ENCODE assay signal across 8 cellular contexts in the genomic region with DNA sequence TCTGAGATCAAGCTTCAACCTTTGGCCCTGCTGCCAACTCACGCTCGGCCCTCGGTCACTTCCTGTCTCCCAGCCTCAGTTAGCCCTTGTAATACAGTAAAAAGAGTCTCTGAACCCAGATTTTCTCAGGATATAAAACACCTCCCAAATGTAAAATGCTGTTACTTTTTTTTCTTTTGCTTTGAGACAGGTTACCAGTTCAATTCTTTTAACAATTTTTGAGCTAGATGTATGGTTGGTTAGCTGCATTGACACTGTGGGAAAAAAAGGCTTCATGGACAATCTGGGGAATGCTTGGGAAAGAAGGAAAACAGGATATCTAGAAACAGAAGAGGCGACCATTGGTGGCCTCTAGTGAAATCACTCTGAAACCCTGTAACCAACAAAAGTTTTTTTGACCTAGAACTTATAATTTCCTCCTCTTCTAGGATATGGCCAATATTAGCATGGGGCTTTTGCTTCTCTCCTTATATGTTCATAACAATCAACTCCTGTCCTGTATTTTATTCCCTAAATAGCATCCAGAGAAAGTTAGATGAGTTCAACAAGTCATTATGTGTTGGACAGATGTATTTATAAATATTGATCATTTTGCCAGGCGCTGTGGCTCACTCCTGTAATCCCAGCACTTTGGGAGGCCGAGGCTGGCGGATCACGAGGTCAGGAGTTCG. TPM values are rescaled to one million over a fixed set of nuclear protein-coding genes. Genes with fewer than 3 reads are reported as not detected.
DNase-seq lines count a peak whose midpoint lies in the region; ATAC-seq and TF ChIP-seq lines count a peak whose summit lies in the region.

No MANE protein-coding gene starts in this region.

- H3K27me3 Mint-ChIP-seq in activated naive CD4-positive, alpha-beta T cell treated with anti-CD3 and anti-CD28 coated beads, Interleukin-2, amount 10 ng/mL, durations not matched to agents 7 days and 5 days = no peaks in the 10 kb centered on the region
- H3K27me3 Mint-ChIP-seq in activated naive CD8-positive, alpha-beta T cell treated with anti-CD3 and anti-CD28 coated beads, Interleukin-2, amount 50 U/mL, for 24 hours = no peaks in the 10 kb centered on the region

- no peak for ATAC-seq in activated naive CD8-positive, alpha-beta T cell treated with anti-CD3 and anti-CD28 coated beads, Interleukin-2, amount 50 U/mL, for 24 hours

- no peak for TF ChIP-seq CTCF in transverse colon (IDR thresholded peaks at IDR 0.05)

- H3K9me3 ChIP-seq in transverse colon = no peaks in the 10 kb centered on the region

- H3K27ac ChIP-seq in transverse colon = peak overlapping the region; percentile 99 to 100 (median 99)

- H3K9me3 Mint-ChIP-seq in activated naive CD4-positive, alpha-beta T cell treated with anti-CD3 and anti-CD28 coated beads, Interleukin-2, amount 10 ng/mL, durations not matched to agents 7 days and 5 days = no peaks in the 10 kb centered on the region
- no peaks in the 10 kb centered on the region for H3K9me3 Mint-ChIP-seq in activated naive CD8-positive, alpha-beta T cell treated with anti-CD3 and anti-CD28 coated beads, Interleukin-2, amount 50 U/mL, for 24 hours

- H3K36me3 Mint-ChIP-seq in activated naive CD4-positive, alpha-beta T cell treated with anti-CD3 and anti-CD28 coated beads, Interleukin-2, amount 10 ng/mL, durations not matched to agents 7 days and 5 days = peaks cover 6% of the 10 kb centered on the region
- H3K36me3 Mint-ChIP-seq in activated naive CD8-positive, alpha-beta T cell treated with anti-CD3 and anti-CD28 coated beads, Interleukin-2, amount 50 U/mL, for 24 hours (ENCODE audit: low read depth) = peaks cover 3% of the 10 kb centered on the region

- no peaks in the 10 kb centered on the region for H3K27me3 ChIP-seq in transverse colon

- peak overlapping the region; percentile 95 for H3K27ac Mint-ChIP-seq in activated naive CD4-positive, alpha-beta T cell treated with anti-CD3 and anti-CD28 coated beads, Interleukin-2, amount 10 ng/mL, durations not matched to agents 7 days and 5 days
- H3K27ac Mint-ChIP-seq in activated naive CD8-positive, alpha-beta T cell treated with anti-CD3 and anti-CD28 coated beads, Interleukin-2, amount 50 U/mL, for 24 hours = peak overlapping the region; percentile 96

- CTCF ChIA-PET in activated naive CD4-positive, alpha-beta T cell treated with anti-CD3 and anti-CD28 coated beads, Interleukin-2, amount 10 ng/mL, durations not matched to agents 7 days and 5 days (lab: Charles Lee) = interaction anchor here (0.8 to 0.9 kb wide), 2 partner anchors 21 to 145 kb away, joined by 3 to 5 read pairs; a partner anchor contains a TSS

- intact Hi-C loops in transverse colon (cut with DNase I; ENCODE audit: low total_unique reads) = no loop called here

- in situ Hi-C loops in transverse colon (cut with MboI; ENCODE audit: low pct_ligation_motif_present in 1 of 4, low pct_unique_long_range_greater_than_20kb in 1 of 4, low sequenced_read_pairs in 3 of 4) = no loop called here

- WGBS in transverse colon (ENCODE audit: low coverage in 1 of 2), 2 donors = 22 to 41% methylated on average over 5 to 9 of the region's 9 CpGs

- DNase-seq in activated naive CD4-positive, alpha-beta T cell treated with anti-CD3 and anti-CD28 coated beads, Interleukin-2, amount 10 ng/mL, durations not matched to agents 7 days and 5 days = no peak
- no peak for DNase-seq in activated naive CD4-positive, alpha-beta T cell (lab: John Stamatoyannopoulos, UW)
- DNase-seq in activated naive CD8-positive, alpha-beta T cell treated with anti-CD3 and anti-CD28 coated beads, Interleukin-2, amount 50 U/mL, for 24 hours = no peak
- DNase-seq in left kidney (ENCODE audit: low read depth, low spot score) (peak; percentile 6), transverse colon (no peak), DMS79 treated with DMSO at 0.1 percent for 48 hours (lab: John Stamatoyannopoulos, UW) (no peak), ecto neural progenitor cell (ENCODE audit: low spot score) (no peak), NCI-H1105 (lab: John Stamatoyannopoulos, UW) (no peak)

- H3K4me1 ChIP-seq in transverse colon = peaks cover 11 to 54% (median 39%) of the 10 kb centered on the region in 4 donors

- peak overlapping the region; percentile 90 to 98 (median 95) for H3K4me3 ChIP-seq in transverse colon

- TF ChIP-seq EP300 in transverse colon (IDR thresholded peaks at IDR 0.05; ENCODE audit: low read depth) = no peak

- no peaks in the 10 kb centered on the region for H3K36me3 ChIP-seq in transverse colon

- H3K4me3 Mint-ChIP-seq in activated naive CD4-positive, alpha-beta T cell treated with anti-CD3 and anti-CD28 coated beads, Interleukin-2, amount 10 ng/mL, durations not matched to agents 7 days and 5 days = no peak overlapping the region
- no peak overlapping the region for H3K4me3 Mint-ChIP-seq in activated naive CD8-positive, alpha-beta T cell treated with anti-CD3 and anti-CD28 coated beads, Interleukin-2, amount 50 U/mL, for 24 hours

- H3K4me1 Mint-ChIP-seq in activated naive CD4-positive, alpha-beta T cell treated with anti-CD3 and anti-CD28 coated beads, Interleukin-2, amount 10 ng/mL, durations not matched to agents 7 days and 5 days = peaks cover 23% of the 10 kb centered on the region
- peaks cover 20% of the 10 kb centered on the region for H3K4me1 Mint-ChIP-seq in activated naive CD8-positive, alpha-beta T cell treated with anti-CD3 and anti-CD28 coated beads, Interleukin-2, amount 50 U/mL, for 24 hours

- no peak for TF ChIP-seq POLR2A in transverse colon (IDR thresholded peaks at IDR 0.05)

RNA-seq across cellular contexts. Expression of a gene that starts 1.3 kb away (rescaled TPM):
- total RNA-seq in transverse colon = 100 to 1,000 TPM in 2 of 4 donors, 10 to 100 TPM in 2; 71.6 to 162 (median 109) TPM

RNA-seq across cellular contexts. Expression of a gene that starts 21.0 kb away (rescaled TPM):
- total RNA-seq in transverse colon = 10 to 100 TPM in 1 of 4 donors, 1 to 10 TPM in 3; 3.4 to 16.3 (median 6.5) TPM
